17 cellular contexts compared by ENCODE assay signal in the genomic region with DNA sequence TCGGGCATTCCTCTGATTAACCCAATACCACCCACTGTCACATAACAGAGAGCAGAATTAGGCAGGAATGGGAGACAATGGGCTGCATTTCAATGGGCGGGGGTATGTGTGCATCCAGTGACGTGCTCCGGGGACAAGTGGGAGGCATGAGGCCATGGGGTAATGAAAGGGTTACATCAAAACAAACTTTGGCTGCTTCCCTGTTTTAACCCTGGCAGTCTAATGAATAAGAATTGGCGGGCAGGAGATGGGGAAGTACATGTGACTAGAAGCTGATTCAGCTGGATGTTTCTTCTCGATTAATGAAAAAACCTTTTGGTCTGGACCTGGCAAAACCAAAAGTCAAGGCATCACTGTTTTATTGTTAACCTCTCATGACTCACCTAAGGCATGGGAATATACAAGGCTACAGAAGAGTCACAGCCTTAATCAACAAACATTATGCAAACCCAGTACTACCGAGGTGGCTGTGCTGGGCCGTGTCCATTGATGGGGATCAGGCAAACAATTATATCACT. TPM values are rescaled to one million over a fixed set of nuclear protein-coding genes. Genes with fewer than 3 reads are reported as not detected.
DNase-seq lines count a peak whose midpoint lies in the region; ATAC-seq and TF ChIP-seq lines count a peak whose summit lies in the region.
"Had no signal": no experiment of that assay in that cellular context is flagged by ENCODE, and none has a peak within 500 bp of the region (broad histone marks: within the 10 kb centered on the region; RNA-seq: fewer than 3 reads in every experiment).

No MANE protein-coding gene starts in this region.

- H3K27me3 ChIP-seq in SJSA1 (replicated peaks) (no peaks in the 10 kb centered on the region), right cardiac atrium (ENCODE audit: control insufficient read depth, insufficient read depth) (no peaks in the 10 kb centered on the region)
- H3K27me3 ChIP-seq: brain microvascular endothelial cell had no signal

- no peak overlapping the region for H3K27ac Mint-ChIP-seq in osteocyte (ENCODE audit: unreplicated experiment)
- H3K27ac Mint-ChIP-seq: activated CD4-positive, alpha-beta memory T cell treated with anti-CD3 and anti-CD28 coated beads, Interleukin-2, amount 10 ng/mL, durations not matched to agents 7 days and 5 days had no signal

- no peak for TF ChIP-seq CTCF in fibroblast of villous mesenchyme (IDR thresholded peaks at IDR 0.05; ENCODE audit: insufficient read depth, low read depth, low read length)
- TF ChIP-seq CTCF in osteocyte (IDR thresholded peaks at IDR 0.05): no peak

- no peaks in the 10 kb centered on the region for H3K36me3 Mint-ChIP-seq in osteocyte (ENCODE audit: unreplicated experiment)

- H3K27ac ChIP-seq in SJSA1 (peak overlapping the region; percentile 78), right cardiac atrium (ENCODE audit: low read length) (no peak overlapping the region)

- peak; percentile 73 for DNase-seq in HCEC 1CT
- peak; percentile 91 to 96 for DNase-seq in SJSA1 (ENCODE audit: low read depth in 1 of 2, low spot score in 2 of 2)
- peak; percentile 37 for DNase-seq in fibroblast of villous mesenchyme (ENCODE audit: low read depth)
- peak; percentile 48 for DNase-seq in osteocyte (ENCODE audit: extremely low spot score, unreplicated experiment)
- DNase-seq in right cardiac atrium: no peak
- DNase-seq: activated CD4-positive, alpha-beta memory T cell treated with anti-CD3 and anti-CD28 coated beads, Interleukin-2, amount 10 ng/mL, durations not matched to agents 7 days and 5 days; brain microvascular endothelial cell; C1 segment of cervical spinal cord; midbrain; NCI-H1105 treated with DMSO at 0.1 percent for 48 hours; NCI-H524; RPMI8226; T-helper 9 cell had no signal

- peaks cover 7% of the 10 kb centered on the region for H3K4me1 Mint-ChIP-seq in osteocyte (ENCODE audit: unreplicated experiment)
- H3K4me1 Mint-ChIP-seq: activated CD4-positive, alpha-beta memory T cell treated with anti-CD3 and anti-CD28 coated beads, Interleukin-2, amount 10 ng/mL, durations not matched to agents 7 days and 5 days had no signal

- H3K4me3 ChIP-seq in SJSA1 (no peak overlapping the region), fibroblast of villous mesenchyme (ENCODE audit: low read depth, low read length) (no peak overlapping the region), right cardiac atrium (ENCODE audit: low read length) (no peak overlapping the region)
- H3K4me3 ChIP-seq: HAP-1 had no signal

- no peaks in the 10 kb centered on the region for H3K36me3 ChIP-seq in SJSA1
- H3K36me3 ChIP-seq: brain microvascular endothelial cell, HAP-1 had no signal

- H3K4me3 Mint-ChIP-seq in osteocyte (ENCODE audit: unreplicated experiment): no peak overlapping the region
- H3K4me3 Mint-ChIP-seq: activated CD4-positive, alpha-beta memory T cell treated with anti-CD3 and anti-CD28 coated beads, Interleukin-2, amount 10 ng/mL, durations not matched to agents 7 days and 5 days had no signal

- peaks cover 24% of the 10 kb centered on the region for H3K4me1 ChIP-seq in SJSA1 (replicated peaks)
- no peaks in the 10 kb centered on the region for H3K4me1 ChIP-seq in right cardiac atrium (ENCODE audit: control insufficient read depth, insufficient read depth, low read length)
- H3K4me1 ChIP-seq: HAP-1 had no signal

- no peaks in the 10 kb centered on the region for H3K9me3 Mint-ChIP-seq in osteocyte (ENCODE audit: unreplicated experiment)

- H3K9me3 ChIP-seq in SJSA1 (replicated peaks): no peaks in the 10 kb centered on the region
- H3K9me3 ChIP-seq in right cardiac atrium (ENCODE audit: control insufficient read depth, low read length): no peaks in the 10 kb centered on the region
- H3K9me3 ChIP-seq: HAP-1 had no signal

- intact Hi-C loops in right cardiac atrium (cut with DNase I): no loop called here

- 77% methylated on average over 8 of the region's 8 CpGs for WGBS in right cardiac atrium

- no peaks in the 10 kb centered on the region for H3K27me3 Mint-ChIP-seq in osteocyte (ENCODE audit: unreplicated experiment)

- ATAC-seq in HG02938 (IDR thresholded peaks at IDR 0.05; ENCODE audit: unreplicated experiment): no peak
- ATAC-seq in GM21381 (IDR thresholded peaks at IDR 0.05; ENCODE audit: unreplicated experiment): no peak
- ATAC-seq in right cardiac atrium: no peak
- no peak for ATAC-seq in SK-N-SH treated with all-trans-retinoic acid at 6 μM for 48 hours

TF ChIP-seq in SK-N-SH treated with all-trans-retinoic acid at 6 μM for 48 hours, 23 proteins besides CTCF, POLR2A, EP300 and RAD21:
- TF ChIP-seq SNAI2 (CRISPR knock-in tag; IDR thresholded peaks at IDR 0.05) (no peak), ZC3H10 (CRISPR knock-in tag; IDR thresholded peaks at IDR 0.05) (no peak), GLIS3 (CRISPR knock-in tag; IDR thresholded peaks at IDR 0.05) (no peak), TCF4 (CRISPR knock-in tag; IDR thresholded peaks at IDR 0.05; ENCODE audit: borderline replicate concordance) (no peak)
- TF ChIP-seq, protein P1, sequence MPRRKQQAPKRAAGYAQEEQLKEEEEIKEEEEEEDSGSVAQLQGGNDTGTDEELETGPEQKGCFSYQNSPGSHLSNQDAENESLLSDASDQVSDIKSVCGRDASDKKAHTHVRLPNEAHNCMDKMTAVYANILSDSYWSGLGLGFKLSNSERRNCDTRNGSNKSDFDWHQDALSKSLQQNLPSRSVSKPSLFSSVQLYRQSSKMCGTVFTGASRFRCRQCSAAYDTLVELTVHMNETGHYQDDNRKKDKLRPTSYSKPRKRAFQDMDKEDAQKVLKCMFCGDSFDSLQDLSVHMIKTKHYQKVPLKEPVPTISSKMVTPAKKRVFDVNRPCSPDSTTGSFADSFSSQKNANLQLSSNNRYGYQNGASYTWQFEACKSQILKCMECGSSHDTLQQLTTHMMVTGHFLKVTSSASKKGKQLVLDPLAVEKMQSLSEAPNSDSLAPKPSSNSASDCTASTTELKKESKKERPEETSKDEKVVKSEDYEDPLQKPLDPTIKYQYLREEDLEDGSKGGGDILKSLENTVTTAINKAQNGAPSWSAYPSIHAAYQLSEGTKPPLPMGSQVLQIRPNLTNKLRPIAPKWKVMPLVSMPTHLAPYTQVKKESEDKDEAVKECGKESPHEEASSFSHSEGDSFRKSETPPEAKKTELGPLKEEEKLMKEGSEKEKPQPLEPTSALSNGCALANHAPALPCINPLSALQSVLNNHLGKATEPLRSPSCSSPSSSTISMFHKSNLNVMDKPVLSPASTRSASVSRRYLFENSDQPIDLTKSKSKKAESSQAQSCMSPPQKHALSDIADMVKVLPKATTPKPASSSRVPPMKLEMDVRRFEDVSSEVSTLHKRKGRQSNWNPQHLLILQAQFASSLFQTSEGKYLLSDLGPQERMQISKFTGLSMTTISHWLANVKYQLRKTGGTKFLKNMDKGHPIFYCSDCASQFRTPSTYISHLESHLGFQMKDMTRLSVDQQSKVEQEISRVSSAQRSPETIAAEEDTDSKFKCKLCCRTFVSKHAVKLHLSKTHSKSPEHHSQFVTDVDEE (CRISPR knock-in tag; IDR thresholded peaks at IDR 0.05): no peak

RNA-seq across cellular contexts. Expression of a gene that starts 44.2 kb away (rescaled TPM):
- total RNA-seq in SJSA1 (2014; rRNA removed; shearing (Covaris generic)): 19.2 and 34.7 TPM in 2 replicates
- 37.6 and 45.1 TPM in 2 replicates for total RNA-seq in fibroblast of villous mesenchyme
- total RNA-seq in osteocyte: 28.1 and 31.1 TPM in 2 replicates
- total RNA-seq in right cardiac atrium: 10 to 100 TPM; 11.3 to 19.1 (median 14.6) TPM
- polyA plus RNA-seq in right cardiac atrium: 16.9 TPM

Comparison
In these comparisons a context has a peak if more than half of its experiments do, and no peak if none do; other contexts are left out.
1. DNase-seq: peak in HCEC 1CT (single experiment), SJSA1 (2 of 2), fibroblast of villous mesenchyme (single experiment) and osteocyte (single experiment); none in right cardiac atrium (0 of 3).